In genomic region chr13:50011461-50011860, GRCh38 we compare ENCODE assay signal across 24 cellular contexts. TPM values are rescaled to one million over a fixed set of nuclear protein-coding genes. Genes with fewer than 3 reads are reported as not detected.
A peak's percentile ranks its signal among the peaks of the same experiment; 100 is the strongest.
DNase-seq lines count a peak whose midpoint lies in the region; ATAC-seq and TF ChIP-seq lines count a peak whose summit lies in the region.
"Had no signal": no experiment of that assay in that cellular context is flagged by ENCODE, and none has a peak within 500 bp of the region (broad histone marks: within the 10 kb centered on the region; RNA-seq: fewer than 3 reads in every experiment).

No MANE protein-coding gene starts in this region.

- no peak overlapping the region for H3K4me3 ChIP-seq in SK-N-MC
- H3K4me3 ChIP-seq in transverse colon: no peak overlapping the region
- H3K4me3 ChIP-seq: A549, SJSA1 had no signal

- H3K9me3 ChIP-seq in SK-N-MC (ENCODE audit: low read depth, low read length) (no peaks in the 10 kb centered on the region), transverse colon (no peaks in the 10 kb centered on the region)
- H3K9me3 ChIP-seq: A549, SJSA1 had no signal

- peaks cover 4 to 35% (median 22%) of the 10 kb centered on the region in 4 donors for H3K4me1 ChIP-seq in transverse colon
- H3K4me1 ChIP-seq: A549, SJSA1 had no signal

- no peaks in the 10 kb centered on the region for H3K27me3 ChIP-seq in transverse colon
- H3K27me3 ChIP-seq: SJSA1 had no signal

- DNase-seq in SK-N-MC (ENCODE audit: low read depth, low spot score): no peak
- peak; percentile 85 for DNase-seq in globus pallidus (ENCODE audit: low spot score)
- peak; percentile 17 for DNase-seq in occipital lobe (lab: John Stamatoyannopoulos, UW)
- DNase-seq in SIG-M5 (lab: John Stamatoyannopoulos, UW): no peak
- no peak for DNase-seq in AG20443 (ENCODE audit: low spot score)
- DNase-seq in transverse colon: no peak
- DNase-seq: activated CD4-positive, alpha-beta T cell treated with anti-CD3 and anti-CD28 coated beads for 36 hours; activated naive CD4-positive, alpha-beta T cell treated with anti-CD3 and anti-CD28 coated beads for 36 hours; activated T-cell treated with anti-CD3 and anti-CD28 coated beads, Interleukin-2, amount 50 U/mL, for 72 hours; COR-L47; GDM1; naive thymus-derived CD4-positive, alpha-beta T cell; NCI-H510A; stimulated activated CD4-positive, alpha-beta T cell treated with anti-CD3 and anti-CD28 coated beads, Interleukin-4, amount 100 ng/mL, for 4 hours; trophoblast cell had no signal

- 90% methylated on average over 1 of the region's 1 CpG; no CpG with 5 or more reads in 1 of the 2 donors for WGBS in transverse colon (ENCODE audit: low coverage in 1 of 2), 2 donors

- H3K36me3 ChIP-seq in SK-N-MC (ENCODE audit: insufficient read depth, low read length): peaks cover 87% of the 10 kb centered on the region
- H3K36me3 ChIP-seq in transverse colon: peaks cover 0 to 20% (median 10%) of the 10 kb centered on the region in 4 donors

- H3K27ac ChIP-seq in 22Rv1 (peak overlapping the region; percentile 26; the same call in 1 of the 2 replicates), SK-N-MC (peak overlapping the region; percentile 67), transverse colon (no peak overlapping the region)
- H3K27ac ChIP-seq: A549, SJSA1 had no signal

- in situ Hi-C loops in transverse colon (cut with MboI; ENCODE audit: low pct_ligation_motif_present in 1 of 4, low pct_unique_long_range_greater_than_20kb in 1 of 4, low sequenced_read_pairs in 3 of 4): loop anchor here in 1 of 4 donors (10.0 kb wide), 1 partner anchor 53 kb away; no protein-coding TSS in a partner anchor

- no peak for TF ChIP-seq CTCF in 22Rv1 (IDR thresholded peaks at IDR 0.05)
- no peak for TF ChIP-seq CTCF in transverse colon (IDR thresholded peaks at IDR 0.05)

- ATAC-seq in HG03135 (IDR thresholded peaks at IDR 0.05; ENCODE audit: unreplicated experiment): no peak
- ATAC-seq: A549; activated CD4-positive, alpha-beta T cell treated with anti-CD3 and anti-CD28 coated beads for 36 hours; activated T-cell treated with anti-CD3 and anti-CD28 coated beads, Interleukin-2, amount 50 U/mL, for 72 hours; HepG2; left lobe of liver; naive thymus-derived CD4-positive, alpha-beta T cell; Panc1; sciatic nerve had no signal

- no peak for TF ChIP-seq EP300 in transverse colon (IDR thresholded peaks at IDR 0.05; ENCODE audit: low read depth)

- TF ChIP-seq POLR2A in transverse colon (IDR thresholded peaks at IDR 0.05): no peak

- intact Hi-C loops in transverse colon (cut with DNase I; ENCODE audit: low total_unique reads): no loop called here

- no peak overlapping the region for H3K9ac ChIP-seq in SK-N-MC (ENCODE audit: insufficient read length)

RNA-seq across cellular contexts. Expression of gene KCNRG, which starts 3.8 kb away (rescaled TPM):
- total RNA-seq in occipital lobe (20.7 TPM), transverse colon (1 to 10 TPM in 2 of 4 donors, not detected in 2; 2.9 to 3.7 TPM)
- total RNA-seq: activated naive CD4-positive, alpha-beta T cell treated with anti-CD3 and anti-CD28 coated beads for 36 hours; left lobe of liver; T-helper 1 cell treated with Interleukin-12 subunit alpha and Interleukin-12 subunit beta and Interleukin-4 antibody, amounts not matched to agents 30 ng/mL and 1 ng/mL, for 36 hours had no signal

RNA-seq across cellular contexts. Expression of gene TRIM13, which starts 14.6 kb away (rescaled TPM):
- 143 TPM for total RNA-seq in occipital lobe
- total RNA-seq in transverse colon: 10 to 100 TPM in 2 of 4 donors, 1 to 10 TPM in 2; 5.6 to 30.6 (median 15.0) TPM

Comparison
In these comparisons a context has a peak if more than half of its experiments do, and no peak if none do; other contexts are left out.
1. H3K27ac ChIP-seq: peak in 22Rv1 (single experiment) and SK-N-MC (single experiment); none in transverse colon (0 of 4).
2. DNase-seq: peak in globus pallidus (single experiment) and occipital lobe (single experiment); none in SK-N-MC (single experiment), SIG-M5 (single experiment), AG20443 (single experiment) and transverse colon (single experiment).